Comparison of ENCODE assay signal across 1 cellular context in genomic region chr7:44067064-44067951, GRCh38.
TF ChIP-seq lines count a peak whose summit lies in the region.

No MANE protein-coding gene starts in this region.

TF ChIP-seq in endothelial cell of umbilical vein, 7 proteins besides CTCF, POLR2A, EP300 and RAD21:
- TF ChIP-seq POLR2AphosphoS5 (IDR thresholded peaks at IDR 0.05; ENCODE audit: insufficient read depth, low read depth, low read length): no peak
- TF ChIP-seq FOS (IDR thresholded peaks at IDR 0.05; ENCODE audit: borderline replicate concordance, insufficient read depth, low read length): no peak
- TF ChIP-seq EZH2 (IDR thresholded peaks at IDR 0.05; ENCODE audit: borderline replicate concordance, low read depth, low read length, severe bottlenecking): no peak
- TF ChIP-seq JUN (IDR thresholded peaks at IDR 0.05; ENCODE audit: borderline replicate concordance, insufficient read depth, insufficient read length, low read depth): no peak
- TF ChIP-seq MYC (IDR thresholded peaks at IDR 0.05; ENCODE audit: low read depth, low read length): no peak
- no peak for TF ChIP-seq GATA2 (IDR thresholded peaks at IDR 0.05; ENCODE audit: insufficient read depth, insufficient read length, low read depth, low read length)
- TF ChIP-seq MAX (IDR thresholded peaks at IDR 0.05; ENCODE audit: insufficient read depth, insufficient read length): no peak
